1 cellular context compared by ENCODE assay signal in genomic region chr1:169466259-169467230, GRCh38.
TF ChIP-seq lines count a peak whose summit lies in the region.

No MANE protein-coding gene starts in this region.

TF ChIP-seq in HepG2, 621 proteins besides CTCF, POLR2A, EP300 and RAD21:
- TF ChIP-seq ZBTB4 (CRISPR knock-in tag; IDR thresholded peaks at IDR 0.05; ENCODE audit: borderline replicate concordance) (no peak), TARDBP (CRISPR knock-in tag; IDR thresholded peaks at IDR 0.05) (no peak), SMC3 (IDR thresholded peaks at IDR 0.05; ENCODE audit: low read length) (peak; percentile 19; the same call in 1 of the 2 replicates), MAX (IDR thresholded peaks at IDR 0.05) (no peak), PRDM4 (CRISPR knock-in tag; IDR thresholded peaks at IDR 0.05; ENCODE audit: borderline replicate concordance) (no peak), MYNN (CRISPR knock-in tag; IDR thresholded peaks at IDR 0.05; ENCODE audit: low read depth) (no peak), MBD4 (IDR thresholded peaks at IDR 0.05; ENCODE audit: borderline replicate concordance, low read length) (peak; percentile 39; the same call in 1 of the 2 replicates), ZNF770 (CRISPR knock-in tag; IDR thresholded peaks at IDR 0.05) (no peak), ZNF646 (CRISPR knock-in tag; IDR thresholded peaks at IDR 0.05) (no peak), SMYD3 (CRISPR knock-in tag; IDR thresholded peaks at IDR 0.05) (0 out of 2 replicates have a peak, but pooled peaks have one; percentile 29), ZNF430 (CRISPR knock-in tag; IDR thresholded peaks at IDR 0.05) (no peak), ZNF124 (CRISPR knock-in tag; IDR thresholded peaks at IDR 0.05) (no peak), DNMT1 (CRISPR knock-in tag; IDR thresholded peaks at IDR 0.05) (no peak), ZNF232 (CRISPR knock-in tag; IDR thresholded peaks at IDR 0.05; ENCODE audit: borderline replicate concordance) (no peak), ZZZ3 (CRISPR knock-in tag; IDR thresholded peaks at IDR 0.05; ENCODE audit: borderline replicate concordance) (no peak), STAG1 (CRISPR knock-in tag; IDR thresholded peaks at IDR 0.05) (peak; percentile 59), ZNF883 (CRISPR knock-in tag; IDR thresholded peaks at IDR 0.05; ENCODE audit: not compliant biosample characterization) (no peak)
